In the genomic region with DNA sequence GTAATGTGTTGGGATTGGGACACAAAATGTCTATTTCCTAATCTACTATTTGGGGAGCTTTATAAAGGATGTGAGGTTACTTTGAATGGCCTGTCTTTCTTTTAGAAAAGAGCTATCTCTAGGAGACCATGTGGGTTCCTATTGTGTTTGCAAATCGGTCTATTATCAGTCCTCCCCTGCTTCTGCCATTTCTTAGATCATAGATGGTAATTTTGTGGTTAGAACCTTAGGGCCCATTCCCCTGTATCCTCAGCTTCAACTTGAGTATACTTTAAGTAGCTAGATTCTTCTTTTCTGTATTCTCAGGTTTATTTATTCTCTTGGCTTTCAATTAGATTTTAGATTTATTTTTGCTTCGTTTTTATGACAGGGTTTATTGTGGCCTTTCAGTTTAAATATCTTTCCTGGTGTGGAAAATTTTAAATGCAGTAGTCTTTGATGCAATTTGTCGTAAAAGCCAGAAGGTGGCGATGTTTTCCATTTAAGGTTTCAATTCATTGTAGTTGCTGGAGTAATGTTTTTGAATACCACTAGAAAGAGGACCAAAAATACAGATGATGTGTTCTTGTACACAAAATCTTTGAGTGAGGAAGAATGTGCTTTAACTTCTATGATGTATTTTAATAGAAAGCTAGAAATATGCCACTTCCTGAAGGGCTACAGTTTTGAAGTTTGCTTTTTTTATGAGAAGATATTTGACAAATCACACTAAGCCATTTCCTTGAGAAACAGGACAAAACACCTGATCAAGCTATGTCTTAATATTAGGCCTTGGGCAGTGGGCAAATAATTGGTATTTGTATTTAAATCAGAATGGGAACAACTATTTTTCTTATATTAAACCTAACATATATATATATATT, we compare ENCODE assay signal across 8 cellular contexts. TPM values are rescaled to one million over a fixed set of nuclear protein-coding genes. Genes with fewer than 3 reads are reported as not detected.
A peak's percentile ranks its signal among the peaks of the same experiment; 100 is the strongest.
DNase-seq lines count a peak whose midpoint lies in the region; ATAC-seq and TF ChIP-seq lines count a peak whose summit lies in the region.

No MANE protein-coding gene starts in this region.

- TF ChIP-seq CTCF in RWPE2 (IDR thresholded peaks at IDR 0.05; ENCODE audit: poor library complexity, severe bottlenecking) (peak; percentile 81), endothelial cell (IDR thresholded peaks at IDR 0.05; ENCODE audit: unreplicated experiment) (peak; percentile 87), nephron progenitor cell (IDR thresholded peaks at IDR 0.05) (peak; percentile 74)

- H3K9me3 Mint-ChIP-seq in endothelial cell (ENCODE audit: unreplicated experiment) = no peaks in the 10 kb centered on the region
- H3K9me3 Mint-ChIP-seq in nephron progenitor cell = no peaks in the 10 kb centered on the region

- H3K27ac Mint-ChIP-seq in endothelial cell (ENCODE audit: unreplicated experiment) = peak overlapping the region; percentile 20
- H3K27ac Mint-ChIP-seq in nephron progenitor cell = no peak overlapping the region

- H3K36me3 Mint-ChIP-seq in endothelial cell (ENCODE audit: low read depth, unreplicated experiment) (no peaks in the 10 kb centered on the region), nephron progenitor cell (ENCODE audit: low read depth) (no peaks in the 10 kb centered on the region)

- 0 out of 2 replicates have a peak, but pooled peaks cover 5% of the 10 kb centered on the region for H3K36me3 ChIP-seq in RWPE2 (ENCODE audit: low read depth)

- DNase-seq in ELR (ENCODE audit: low read depth) (peak; percentile 75), M059J (ENCODE audit: low read depth) (peak; percentile 74), RWPE2 (ENCODE audit: low spot score) (no peak), endothelial cell (ENCODE audit: low spot score) (no peak), nephron progenitor cell (no peak), AG08396 (ENCODE audit: low spot score) (no peak)

- H3K4me3 ChIP-seq in RWPE2 (ENCODE audit: severe bottlenecking) = no peak overlapping the region

- H3K27ac ChIP-seq in RWPE2 (ENCODE audit: poor library complexity, severe bottlenecking) = no peak overlapping the region

- ATAC-seq in GM21717 (IDR thresholded peaks at IDR 0.05; ENCODE audit: unreplicated experiment) = peak; percentile 57
- ATAC-seq in RWPE2 (ENCODE audit: low read depth) = no peak
- no peak for ATAC-seq in GM19328 (IDR thresholded peaks at IDR 0.05; ENCODE audit: unreplicated experiment)

- peaks cover 3% of the 10 kb centered on the region for H3K4me1 Mint-ChIP-seq in endothelial cell (ENCODE audit: unreplicated experiment)
- peaks cover 10% of the 10 kb centered on the region for H3K4me1 Mint-ChIP-seq in nephron progenitor cell

- no peaks in the 10 kb centered on the region for H3K27me3 Mint-ChIP-seq in endothelial cell (ENCODE audit: unreplicated experiment)
- H3K27me3 Mint-ChIP-seq in nephron progenitor cell (ENCODE audit: low read depth, poor library complexity) = no peaks in the 10 kb centered on the region

- H3K4me3 Mint-ChIP-seq in endothelial cell (ENCODE audit: unreplicated experiment) (no peak overlapping the region), nephron progenitor cell (no peak overlapping the region)

- H3K9me3 ChIP-seq in RWPE2 (ENCODE audit: severe bottlenecking) = no peaks in the 10 kb centered on the region

- H3K27me3 ChIP-seq in RWPE2 (ENCODE audit: insufficient read depth, poor library complexity, severe bottlenecking) = no peaks in the 10 kb centered on the region

- peaks cover 3% of the 10 kb centered on the region for H3K4me1 ChIP-seq in RWPE2 (ENCODE audit: insufficient read depth, poor library complexity, severe bottlenecking)

RNA-seq across cellular contexts. Expression of a gene that starts 20.3 kb away (rescaled TPM):
- 45.2 and 56.6 TPM in 2 replicates for total RNA-seq in M059J (2014; rRNA removed; shearing (Covaris generic))
- 40.0 TPM for total RNA-seq in endothelial cell (ENCODE audit: unreplicated experiment)

Comparison
In these comparisons a context has a peak if more than half of its experiments do, and no peak if none do; other contexts are left out.
1. DNase-seq: peak in ELR (single experiment) and M059J (single experiment); none in RWPE2 (single experiment), endothelial cell (single experiment), nephron progenitor cell (single experiment) and AG08396 (single experiment).
2. Peak in every context shown above with its lines, with median percentiles within 50 percentile points of each other: CTCF ChIP-seq.